ENCODE assay signal across 18 cellular contexts in the genomic region with DNA sequence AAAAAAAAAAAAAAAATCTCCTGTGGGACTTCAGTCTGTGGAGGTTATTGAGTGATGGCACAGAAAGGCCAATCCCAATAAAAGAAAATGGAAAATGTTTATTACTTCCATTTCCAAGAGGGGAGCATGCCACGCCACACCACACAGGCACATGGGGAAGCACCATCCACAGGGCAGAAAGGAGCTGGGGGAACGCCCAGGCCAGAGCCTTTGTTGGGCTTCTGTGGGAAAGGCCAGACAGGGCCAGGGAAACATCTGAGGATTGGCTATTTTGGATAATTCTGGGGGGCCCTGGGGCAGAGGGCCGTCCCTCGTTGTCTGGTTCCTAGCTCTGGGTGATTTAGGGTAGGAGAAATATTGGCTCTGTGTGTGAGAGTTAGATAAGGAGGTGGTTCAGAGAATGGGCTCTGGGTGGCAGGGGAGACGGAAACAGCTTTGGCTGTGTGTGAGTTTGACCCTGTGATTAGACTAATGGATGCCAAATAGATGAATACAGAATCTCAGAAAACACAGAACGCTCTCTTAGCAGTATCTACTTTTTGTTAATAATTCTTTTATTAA. TPM values are rescaled to one million over a fixed set of nuclear protein-coding genes. Genes with fewer than 3 reads are reported as not detected.
DNase-seq lines count a peak whose midpoint lies in the region; ATAC-seq and TF ChIP-seq lines count a peak whose summit lies in the region.
"Had no signal": no experiment of that assay in that cellular context is flagged by ENCODE, and none has a peak within 500 bp of the region (broad histone marks: within the 10 kb centered on the region; RNA-seq: fewer than 3 reads in every experiment).

No MANE protein-coding gene starts in this region.

- peaks cover 11% of the 10 kb centered on the region for H3K36me3 Mint-ChIP-seq in neural crest cell (ENCODE audit: low read depth)

- peaks cover 8% of the 10 kb centered on the region for H3K4me1 Mint-ChIP-seq in neural crest cell

- no peak for TF ChIP-seq POLR2A in esophagus squamous epithelium (IDR thresholded peaks at IDR 0.05)
- TF ChIP-seq POLR2A in transverse colon (IDR thresholded peaks at IDR 0.05): no peak

- TF ChIP-seq CTCF in esophagus squamous epithelium (IDR thresholded peaks at IDR 0.05): no peak
- no peak for TF ChIP-seq CTCF in neural crest cell (conservative IDR thresholded peaks at IDR 0.05)
- no peak for TF ChIP-seq CTCF in transverse colon (IDR thresholded peaks at IDR 0.05)
- TF ChIP-seq CTCF in psoas muscle (IDR thresholded peaks at IDR 0.05): no peak

- intact Hi-C loops in Right ventricle myocardium superior (cut with DNase I) (loop anchor here (5.0 kb wide), 1 partner anchor 36 kb away; no protein-coding TSS in a partner anchor), cardiac septum (cut with DNase I) (no loop called here), esophagus squamous epithelium (cut with DNase I) (no loop called here), transverse colon (cut with DNase I; ENCODE audit: low total_unique reads) (no loop called here), psoas muscle (cut with DNase I) (no loop called here)

- no peaks in the 10 kb centered on the region for H3K27me3 Mint-ChIP-seq in neural crest cell (ENCODE audit: low read depth)
- H3K27me3 Mint-ChIP-seq: CD8-positive, alpha-beta memory T cell had no signal

- H3K4me1 ChIP-seq in esophagus squamous epithelium (peaks cover 5 to 27% (median 10%) of the 10 kb centered on the region in 3 donors), transverse colon (peaks cover 10 to 17% (median 15%) of the 10 kb centered on the region in 4 donors), psoas muscle (peaks cover 35% of the 10 kb centered on the region)
- H3K4me1 ChIP-seq: BLaER1 had no signal

- H3K27ac ChIP-seq in esophagus squamous epithelium: peak overlapping the region in 3 of 4 donors; percentile 1 to 74 (median 51)
- H3K27ac ChIP-seq in transverse colon: peak overlapping the region in 3 of 4 donors; percentile 15 to 50 (median 47)
- no peak overlapping the region for H3K27ac ChIP-seq in psoas muscle
- H3K27ac ChIP-seq: BLaER1 had no signal

- DNase-seq in Right ventricle myocardium superior (no peak), cardiac septum (ENCODE audit: low spot score) (no peak), esophagus squamous epithelium (lab: John Stamatoyannopoulos, UW) (no peak), neural crest cell (ENCODE audit: low read depth, low spot score) (no peak), transverse colon (no peak), psoas muscle (no peak)
- DNase-seq: 8988T; CD8-positive, alpha-beta memory T cell; DND-41; GDM1; IMR-90; NCI-H1417 treated with DMSO at 0.1 percent for 48 hours; NCI-H2081 treated with DMSO at 0.1 percent for 48 hours; NCI-H526; RPMI8226 had no signal

- H3K9me3 ChIP-seq in esophagus squamous epithelium (peaks cover 0 to 16% (median 6%) of the 10 kb centered on the region in 3 donors), transverse colon (peaks cover 0 to 10% of the 10 kb centered on the region in 2 donors), psoas muscle (peaks cover 16% of the 10 kb centered on the region)

- in situ Hi-C loops in transverse colon (cut with MboI; ENCODE audit: low pct_ligation_motif_present in 1 of 4, low pct_unique_long_range_greater_than_20kb in 1 of 4, low sequenced_read_pairs in 3 of 4): no loop called here

- no peak overlapping the region for H3K4me3 Mint-ChIP-seq in neural crest cell
- H3K4me3 Mint-ChIP-seq: CD8-positive, alpha-beta memory T cell had no signal

- H3K9me3 Mint-ChIP-seq in neural crest cell: peaks cover 5% of the 10 kb centered on the region

- H3K27ac Mint-ChIP-seq in neural crest cell (ENCODE audit: unreplicated experiment): peak overlapping the region; percentile 59

- WGBS in esophagus squamous epithelium, 2 donors: 64 to 81% methylated on average over 5 to 6 of the region's 6 CpGs
- 76 to 80% methylated on average over 3 to 6 of the region's 6 CpGs for WGBS in transverse colon (ENCODE audit: low coverage in 1 of 2), 2 donors
- WGBS in psoas muscle, 3 donors: 84 to 88% (median 84%) methylated on average over 6 of the region's 6 CpGs

- H3K27me3 ChIP-seq in esophagus squamous epithelium (no peaks in the 10 kb centered on the region), transverse colon (no peaks in the 10 kb centered on the region), psoas muscle (ENCODE audit: insufficient read depth in 3 of 3, low read length in 2 of 3) (no peaks in the 10 kb centered on the region)
- H3K27me3 ChIP-seq: BLaER1 had no signal

- H3K36me3 ChIP-seq in esophagus squamous epithelium: no peaks in the 10 kb centered on the region
- H3K36me3 ChIP-seq in transverse colon: no peaks in the 10 kb centered on the region
- no peaks in the 10 kb centered on the region for H3K36me3 ChIP-seq in psoas muscle (ENCODE audit: insufficient read depth in 1 of 2, low read depth in 1 of 2)

- H3K4me3 ChIP-seq in esophagus squamous epithelium (no peak overlapping the region), transverse colon (no peak overlapping the region), psoas muscle (no peak overlapping the region)
- H3K4me3 ChIP-seq: BLaER1 had no signal

- no peak for TF ChIP-seq EP300 in transverse colon (IDR thresholded peaks at IDR 0.05; ENCODE audit: low read depth)

- ATAC-seq in Right ventricle myocardium superior (ENCODE audit: poor library complexity) (peak; percentile 16), psoas muscle (no peak), HG03354 (IDR thresholded peaks at IDR 0.05; ENCODE audit: poor library complexity, severe bottlenecking, unreplicated experiment) (no peak), HG03439 (IDR thresholded peaks at IDR 0.05; ENCODE audit: unreplicated experiment) (no peak)

RNA-seq across cellular contexts. Expression of gene ABL1, which starts 49.0 kb away (rescaled TPM):
- total RNA-seq in Right ventricle myocardium superior (31.5 TPM), cardiac septum (38.0 TPM), esophagus squamous epithelium (10 to 100 TPM; 22.1 to 51.7 (median 27.1) TPM), neural crest cell (88.9 and 91.0 TPM in 2 replicates), transverse colon (10 to 100 TPM; 66.9 to 97.1 (median 81.8) TPM), psoas muscle (10 to 100 TPM; 30.6 to 41.0 (median 34.5) TPM)
- 10 to 100 TPM; 15.5 to 31.2 (median 26.4) TPM for polyA plus RNA-seq in psoas muscle
